ENCODE assay signal across 27 cellular contexts in the genomic region with DNA sequence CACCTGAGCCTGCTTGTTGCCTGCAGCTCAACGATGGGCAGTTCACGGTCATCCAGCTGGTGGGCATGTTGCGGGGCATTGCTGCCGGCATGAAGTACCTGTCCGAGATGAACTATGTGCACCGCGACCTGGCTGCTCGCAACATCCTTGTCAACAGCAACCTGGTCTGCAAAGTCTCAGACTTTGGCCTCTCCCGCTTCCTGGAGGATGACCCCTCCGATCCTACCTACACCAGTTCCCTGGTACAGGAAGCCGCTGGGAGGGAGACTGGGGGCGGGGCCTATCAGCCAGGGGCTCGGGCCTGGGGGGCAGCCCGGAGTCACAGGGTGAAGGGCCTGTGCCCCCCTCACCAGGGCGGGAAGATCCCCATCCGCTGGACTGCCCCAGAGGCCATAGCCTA. TPM values are rescaled to one million over a fixed set of nuclear protein-coding genes. Genes with fewer than 3 reads are reported as not detected.
"Had no signal": no experiment of that assay in that cellular context is flagged by ENCODE, and none has a peak within 500 bp of the region (broad histone marks: within the 10 kb centered on the region; RNA-seq: fewer than 3 reads in every experiment).

No MANE protein-coding gene starts in this region.

- H3K9me3 Mint-ChIP-seq: memory B cell; naive thymus-derived CD4-positive, alpha-beta T cell; natural killer cell treated with Interleukin-12 subunit alpha and Interleukin-12 subunit beta and Interleukin-15 and Interleukin-18, amount 100 ng/mL, for 72 hours; neural progenitor cell; stimulated activated effector memory CD8-positive, alpha-beta T cell treated with anti-CD3 and anti-CD28 coated beads, Interleukin-12 subunit alpha, Interleukin-12 subunit beta, amount 100 ng/mL, for 72 hours; stimulated activated naive CD8-positive, alpha-beta T cell treated with anti-CD3 and anti-CD28 coated beads, Interleukin-15, Interleukin-2, amounts not matched to agents 100 ng/mL and 50 ng/mL, for 24 hours; type B pancreatic cell had no signal

- H3K36me3 Mint-ChIP-seq: memory B cell; natural killer cell treated with Interleukin-12 subunit alpha and Interleukin-12 subunit beta and Interleukin-15 and Interleukin-18, amount 100 ng/mL, for 72 hours; stimulated activated effector memory CD8-positive, alpha-beta T cell treated with anti-CD3 and anti-CD28 coated beads, Interleukin-12 subunit alpha, Interleukin-12 subunit beta, amount 100 ng/mL, for 72 hours had no signal

- H3K9me3 ChIP-seq: heart right ventricle, left ventricle myocardium inferior, mucosa of descending colon, ovary, right atrium auricular region, tibial nerve, uterus had no signal

- H3K4me3 Mint-ChIP-seq: memory B cell; naive thymus-derived CD4-positive, alpha-beta T cell; natural killer cell treated with Interleukin-12 subunit alpha and Interleukin-12 subunit beta and Interleukin-15 and Interleukin-18, amount 100 ng/mL, for 72 hours; stimulated activated effector memory CD8-positive, alpha-beta T cell treated with anti-CD3 and anti-CD28 coated beads, Interleukin-12 subunit alpha, Interleukin-12 subunit beta, amount 100 ng/mL, for 72 hours; stimulated activated naive CD8-positive, alpha-beta T cell treated with anti-CD3 and anti-CD28 coated beads, Interleukin-15, Interleukin-2, amounts not matched to agents 100 ng/mL and 50 ng/mL, for 24 hours had no signal

- H3K27ac Mint-ChIP-seq: memory B cell; naive thymus-derived CD4-positive, alpha-beta T cell; natural killer cell treated with Interleukin-12 subunit alpha and Interleukin-12 subunit beta and Interleukin-15 and Interleukin-18, amount 100 ng/mL, for 72 hours; progenitor cell of endocrine pancreas; stimulated activated effector memory CD8-positive, alpha-beta T cell treated with anti-CD3 and anti-CD28 coated beads, Interleukin-12 subunit alpha, Interleukin-12 subunit beta, amount 100 ng/mL, for 72 hours; stimulated activated naive CD8-positive, alpha-beta T cell treated with anti-CD3 and anti-CD28 coated beads, Interleukin-15, Interleukin-2, amounts not matched to agents 100 ng/mL and 50 ng/mL, for 24 hours had no signal

- ATAC-seq: heart right ventricle; mucosa of descending colon; naive thymus-derived CD4-positive, alpha-beta T cell; natural killer cell treated with Interleukin-12 subunit alpha and Interleukin-12 subunit beta and Interleukin-15 and Interleukin-18, amount 100 ng/mL, for 72 hours; sciatic nerve; stimulated activated effector memory CD8-positive, alpha-beta T cell treated with anti-CD3 and anti-CD28 coated beads, Interleukin-12 subunit alpha, Interleukin-12 subunit beta, amount 100 ng/mL, for 72 hours had no signal

- H3K27ac ChIP-seq: heart right ventricle, hepatocyte, left ventricle myocardium inferior, neural progenitor cell, ovary, right atrium auricular region, uterus had no signal

- DNase-seq: heart right ventricle; islet precursor cell; left ventricle myocardium inferior; midbrain; naive thymus-derived CD4-positive, alpha-beta T cell; stimulated activated CD4-positive, alpha-beta T cell treated with anti-CD3 and anti-CD28 coated beads, Interleukin-12 subunit alpha, Interleukin-12 subunit beta, amount 100 ng/mL, for 4 hours; stimulated activated CD4-positive, alpha-beta T cell treated with anti-CD3 and anti-CD28 coated beads, Interleukin-15, amount 100 ng/mL, for 24 hours; stimulated activated CD4-positive, alpha-beta T cell treated with anti-CD3 and anti-CD28 coated beads, Interleukin-2, amount 100 ng/mL, for 24 hours; stimulated activated CD4-positive, alpha-beta T cell treated with anti-CD3 and anti-CD28 coated beads, Interleukin-4, amount 100 ng/mL, for 24 hours; stimulated activated naive CD4-positive, alpha-beta T cell; uterus had no signal

- H3K27me3 Mint-ChIP-seq: type B pancreatic cell had no signal

- H3K4me3 ChIP-seq: heart right ventricle, hepatocyte, left ventricle myocardium inferior, lung, mucosa of descending colon, neural progenitor cell, ovary, right atrium auricular region, skin epidermis, tibial nerve, uterus had no signal

- H3K27me3 ChIP-seq: hepatocyte, ovary, right atrium auricular region, tibial nerve, uterus had no signal

- H3K36me3 ChIP-seq: neural progenitor cell, ovary, uterus had no signal

RNA-seq across cellular contexts. Expression of a gene that starts 18.8 kb away (rescaled TPM):
- total RNA-seq: natural killer cell treated with Interleukin-12 subunit alpha and Interleukin-12 subunit beta and Interleukin-15 and Interleukin-18, amount 100 ng/mL, for 72 hours; pulmonary artery endothelial cell had no signal
